8 cellular contexts compared by ENCODE assay signal in the genomic region with DNA sequence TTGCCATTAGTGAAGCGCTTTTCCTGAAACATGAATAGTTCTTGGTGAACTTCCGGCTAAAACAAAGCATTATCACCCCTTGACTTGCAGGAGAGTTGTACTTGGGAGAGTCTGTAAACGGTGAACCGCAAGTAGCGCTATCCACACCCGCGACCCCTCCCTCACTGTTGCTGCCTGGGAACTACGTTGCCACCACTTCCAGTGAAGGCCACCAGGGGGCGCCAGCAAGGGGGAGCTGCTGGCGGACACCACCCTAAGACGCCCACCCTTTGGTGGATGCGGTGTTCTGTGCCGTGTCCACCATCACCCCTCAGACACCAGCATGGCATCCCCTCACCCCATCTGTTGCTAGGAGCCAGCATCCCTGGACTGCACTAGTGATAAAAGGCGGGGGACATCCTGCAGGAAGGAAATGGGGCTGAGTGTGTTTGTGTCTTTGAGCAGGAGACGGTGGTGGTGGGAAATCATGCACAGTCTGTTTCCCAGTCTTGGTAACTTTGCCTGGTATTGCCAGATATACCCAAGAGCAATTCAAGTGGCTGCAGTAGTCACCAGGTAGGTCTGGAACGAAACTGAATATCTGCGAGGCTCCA.
DNase-seq lines count a peak whose midpoint lies in the region; TF ChIP-seq lines count a peak whose summit lies in the region.

No MANE protein-coding gene starts in this region.

- TF ChIP-seq CTCF in esophagus muscularis mucosa (IDR thresholded peaks at IDR 0.05) (peak; percentile 9 to 58 (median 48)), spleen (IDR thresholded peaks at IDR 0.05 in 8 of 11, conservative IDR thresholded peaks at IDR 0.05 in 3 of 11) (peak in 10 of 11 experiments; percentile 16 to 65 (median 40))

- H3K27ac Mint-ChIP-seq in activated CD4-positive, alpha-beta T cell treated with anti-CD3 and anti-CD28 coated beads, Interleukin-2, amount 10 ng/mL, durations not matched to agents 24 days and 14 days, result no peak overlapping the region

- DNase-seq in DMS 273 (lab: John Stamatoyannopoulos, UW; ENCODE audit: unreplicated experiment), result peak; percentile 24
- no peak for DNase-seq in DMS 273 treated with DMSO at 0.1 percent for 48 hours (lab: John Stamatoyannopoulos, UW)
- DNase-seq in activated CD4-positive, alpha-beta T cell treated with anti-CD3 and anti-CD28 coated beads, Interleukin-2, amount 10 ng/mL, durations not matched to agents 24 days and 14 days, result peak; percentile 80
- DNase-seq in esophagus muscularis mucosa (ENCODE audit: extremely low spot score), result no peak
- DNase-seq in spleen, result peak; percentile 77
- DNase-seq in H4 (ENCODE audit: low spot score), result no peak
- no peak for DNase-seq in AML-193 (lab: John Stamatoyannopoulos, UW)
- DNase-seq in medulla oblongata (ENCODE audit: extremely low spot score), result no peak

- no peak overlapping the region for H3K27ac ChIP-seq in esophagus muscularis mucosa (replicated peaks in 1 of 4)
- H3K27ac ChIP-seq in spleen, result no peak overlapping the region

- no peaks in the 10 kb centered on the region for H3K9me3 ChIP-seq in esophagus muscularis mucosa
- no peaks in the 10 kb centered on the region for H3K9me3 ChIP-seq in spleen

- no peaks in the 10 kb centered on the region for H3K36me3 Mint-ChIP-seq in activated CD4-positive, alpha-beta T cell treated with anti-CD3 and anti-CD28 coated beads, Interleukin-2, amount 10 ng/mL, durations not matched to agents 24 days and 14 days (ENCODE audit: low read depth)

- no peak for TF ChIP-seq POLR2A in esophagus muscularis mucosa (IDR thresholded peaks at IDR 0.05; ENCODE audit: low read depth)
- TF ChIP-seq POLR2A in spleen (IDR thresholded peaks at IDR 0.05), result no peak

- H3K4me1 ChIP-seq in esophagus muscularis mucosa, result peaks cover 0 to 4% (median 0%) of the 10 kb centered on the region in 4 donors
- peaks cover 0 to 7% (median 0%) of the 10 kb centered on the region in 6 donors for H3K4me1 ChIP-seq in spleen

- H3K4me3 ChIP-seq in esophagus muscularis mucosa (no peak overlapping the region), spleen (peak overlapping the region in 1 of 8 donors; percentile 13)

- WGBS in esophagus muscularis mucosa, result 71% methylated on average over 15 of the region's 17 CpGs
- WGBS in spleen, 5 donors, result 29 to 62% (median 34%) methylated on average over 16 to 17 of the region's 17 CpGs

- H3K4me1 Mint-ChIP-seq in activated CD4-positive, alpha-beta T cell treated with anti-CD3 and anti-CD28 coated beads, Interleukin-2, amount 10 ng/mL, durations not matched to agents 24 days and 14 days, result peaks cover 2% of the 10 kb centered on the region

- H3K27me3 Mint-ChIP-seq in activated CD4-positive, alpha-beta T cell treated with anti-CD3 and anti-CD28 coated beads, Interleukin-2, amount 10 ng/mL, durations not matched to agents 24 days and 14 days, result peaks cover 15% of the 10 kb centered on the region

- H3K36me3 ChIP-seq in esophagus muscularis mucosa, result no peaks in the 10 kb centered on the region
- no peaks in the 10 kb centered on the region for H3K36me3 ChIP-seq in spleen

- intact Hi-C loops in activated CD4-positive, alpha-beta T cell treated with anti-CD3 and anti-CD28 coated beads, Interleukin-2, amount 10 ng/mL, durations not matched to agents 24 days and 14 days (cut with micrococcal nuclease), result no loop called here
- intact Hi-C loops in esophagus muscularis mucosa (cut with DNase I), result no loop called here
- intact Hi-C loops in spleen (cut with DNase I; ENCODE audit: low total_unique reads), result no loop called here

- no peak overlapping the region for H3K4me3 Mint-ChIP-seq in activated CD4-positive, alpha-beta T cell treated with anti-CD3 and anti-CD28 coated beads, Interleukin-2, amount 10 ng/mL, durations not matched to agents 24 days and 14 days

- H3K27me3 ChIP-seq in esophagus muscularis mucosa (no peaks in the 10 kb centered on the region), spleen (replicated peaks in 1 of 7) (peaks cover 0 to 11% (median 0%) of the 10 kb centered on the region in 7 donors)

- TF ChIP-seq EP300 in esophagus muscularis mucosa (IDR thresholded peaks at IDR 0.05), result no peak

- H3K9me3 Mint-ChIP-seq in activated CD4-positive, alpha-beta T cell treated with anti-CD3 and anti-CD28 coated beads, Interleukin-2, amount 10 ng/mL, durations not matched to agents 24 days and 14 days, result no peaks in the 10 kb centered on the region

Comparison
In these comparisons a context has a peak if more than half of its experiments do, and no peak if none do; other contexts are left out.
1. DNase-seq: peak in DMS 273 (single experiment), activated CD4-positive, alpha-beta T cell treated with anti-CD3 and anti-CD28 coated beads, Interleukin-2, amount 10 ng/mL, durations not matched to agents 24 days and 14 days (single experiment) and spleen (single experiment); none in DMS 273 treated with DMSO at 0.1 percent for 48 hours (single experiment), esophagus muscularis mucosa (single experiment), H4 (single experiment), AML-193 (0 of 2) and medulla oblongata (single experiment).